24 cellular contexts compared by ENCODE assay signal in genomic region chr9:37975639-37976038, GRCh38.
DNase-seq lines count a peak whose midpoint lies in the region; ATAC-seq and TF ChIP-seq lines count a peak whose summit lies in the region.
"Had no signal": no experiment of that assay in that cellular context is flagged by ENCODE, and none has a peak within 500 bp of the region (broad histone marks: within the 10 kb centered on the region; RNA-seq: fewer than 3 reads in every experiment).

No MANE protein-coding gene starts in this region.

- peaks cover 31% of the 10 kb centered on the region for H3K4me1 Mint-ChIP-seq in brain
- H3K4me1 Mint-ChIP-seq in mesothelial cell of epicardium: peaks cover 25% of the 10 kb centered on the region

- H3K4me3 Mint-ChIP-seq in brain: no peak overlapping the region
- H3K4me3 Mint-ChIP-seq in mesothelial cell of epicardium: no peak overlapping the region
- H3K4me3 Mint-ChIP-seq: CD8-positive, alpha-beta T cell had no signal

- H3K9ac ChIP-seq in IMR-90 (ENCODE audit: low read depth, low read length): no peak overlapping the region

- TF ChIP-seq CTCF in IMR-90 (conservative IDR thresholded peaks at IDR 0.05; ENCODE audit: low read depth, low read length) (no peak), brain (conservative IDR thresholded peaks at IDR 0.05) (no peak), mesothelial cell of epicardium (IDR thresholded peaks at IDR 0.05; ENCODE audit: unreplicated experiment) (no peak)

- H3K36me3 ChIP-seq in IMR-90 (ENCODE audit: control insufficient read depth, insufficient read depth, low read length) (peaks cover 25% of the 10 kb centered on the region), aorta (ENCODE audit: control insufficient read depth in 1 of 2, insufficient read depth in 2 of 2, low read length in 1 of 2) (no peaks in the 10 kb centered on the region)

- ATAC-seq in IMR-90 (ENCODE audit: low read depth): no peak
- ATAC-seq in aorta (ENCODE audit: low FRiP score): no peak
- ATAC-seq in SK-N-SH treated with all-trans-retinoic acid at 6 μM for 48 hours: no peak
- no peak for ATAC-seq in HG02852 (IDR thresholded peaks at IDR 0.05; ENCODE audit: unreplicated experiment)
- ATAC-seq: CD8-positive, alpha-beta T cell had no signal

- H3K27ac Mint-ChIP-seq in brain (peak overlapping the region in 3 of 5 experiments; percentile 57 to 76 (median 70)), mesothelial cell of epicardium (peak overlapping the region; percentile 28)
- H3K27ac Mint-ChIP-seq: CD8-positive, alpha-beta T cell had no signal

- H3K4me2 ChIP-seq in IMR-90 (ENCODE audit: low read depth, low read length): no peak overlapping the region

- H2AK9ac ChIP-seq in IMR-90 (replicated peaks; ENCODE audit: low read depth, low read length, poor library complexity): no peak overlapping the region

- H3K4me1 ChIP-seq in IMR-90 (ENCODE audit: control insufficient read depth, insufficient read depth, low read length) (peaks cover 23% of the 10 kb centered on the region), aorta (ENCODE audit: control insufficient read depth in 1 of 2, insufficient read depth in 2 of 2, low read length in 2 of 2) (peaks cover 0 to 6% of the 10 kb centered on the region in 2 donors)

- DNase-seq in IMR-90: no peak
- DNase-seq in mesothelial cell of epicardium (ENCODE audit: low spot score in 2 of 2, unreplicated experiment in 2 of 2): no peak
- DNase-seq in aorta: peak; percentile 17 to 20
- DNase-seq in NOMO-1 treated with dmso at 0.1 percent for 144 hours (lab: John Stamatoyannopoulos, UW; ENCODE audit: unreplicated experiment): no peak
- DNase-seq: ACHN; AML-193; C1 segment of cervical spinal cord; Calu3; CD8-positive, alpha-beta T cell; DMS153; GOT3; HCEC 1CT; KG1; NCI-H1092 treated with DMSO at 0.1 percent for 48 hours; NCI-H2029 treated with DMSO at 0.1 percent for 48 hours; NCI-H2171; NCI-H345; NCI-H524 treated with DMSO at 0.1 percent for 48 hours; NCI-H82; Right ventricle myocardium superior had no signal

- no peak overlapping the region for H2AFZ ChIP-seq in IMR-90 (replicated peaks; ENCODE audit: low read length, poor library complexity)

- in situ Hi-C loops in IMR-90 (cut with MboI; ENCODE audit: low sequenced_read_pairs): no loop called here

- H3K4ac ChIP-seq in IMR-90 (ENCODE audit: low read depth, low read length): no peak overlapping the region

- H3K9me3 ChIP-seq in IMR-90 (ENCODE audit: control insufficient read depth, insufficient read depth, low read length) (no peaks in the 10 kb centered on the region), aorta (ENCODE audit: control insufficient read depth, low read length) (no peaks in the 10 kb centered on the region)

- no peak overlapping the region for H2BK5ac ChIP-seq in IMR-90 (ENCODE audit: low read depth, low read length, poor library complexity, severe bottlenecking)

- H4K20me1 ChIP-seq in IMR-90 (ENCODE audit: insufficient read depth, low read length): peaks cover 31% of the 10 kb centered on the region; the same call in 1 of the 2 replicates

- 0 out of 3 replicates have a peak overlapping the region, but pooled peaks have one; percentile 5 for H2BK15ac ChIP-seq in IMR-90 (ENCODE audit: low read depth, low read length)

- H3K27ac ChIP-seq in IMR-90 (ENCODE audit: insufficient read depth, low read length) (peak overlapping the region; percentile 25; the same call in 1 of the 2 replicates), aorta (ENCODE audit: low read depth in 1 of 2, low read length in 2 of 2) (no peak overlapping the region)
- H3K27ac ChIP-seq: SK-N-MC had no signal

- no peak overlapping the region for H2BK120ac ChIP-seq in IMR-90 (ENCODE audit: low read depth, low read length)

- H3K79me1 ChIP-seq in IMR-90 (ENCODE audit: low read depth in 1 of 2, low read length in 2 of 2): peaks cover 48 to 84% of the 10 kb centered on the region in 2 experiments; a peak in 3 of 4 replicates

- no peak overlapping the region for H2BK20ac ChIP-seq in IMR-90 (ENCODE audit: low read depth, low read length)

- peaks cover 34% of the 10 kb centered on the region for H3K9me1 ChIP-seq in IMR-90 (ENCODE audit: insufficient read depth, low read length)

- H3K27me3 ChIP-seq in IMR-90 (ENCODE audit: control insufficient read depth, insufficient read depth, low read length): no peaks in the 10 kb centered on the region
- H3K27me3 ChIP-seq in aorta (ENCODE audit: control insufficient read depth in 1 of 2, insufficient read depth in 2 of 2, low read length in 1 of 2): no peaks in the 10 kb centered on the region

- TF ChIP-seq RAD21 in IMR-90 (IDR thresholded peaks at IDR 0.05; ENCODE audit: low read length): no peak

- peak overlapping the region; percentile 1; the same call in 1 of the 2 replicates for H3K18ac ChIP-seq in IMR-90 (ENCODE audit: low read depth, low read length)

- BruUV-seq in IMR-90 (replicated peaks; lab: Mats Ljungman, UMichigan): no TSS peak

- H3K56ac ChIP-seq in IMR-90 (ENCODE audit: extremely low read depth, insufficient read depth, low read length): no peak overlapping the region

- H3K27me3 Mint-ChIP-seq in brain: no peaks in the 10 kb centered on the region
- no peaks in the 10 kb centered on the region for H3K27me3 Mint-ChIP-seq in mesothelial cell of epicardium (ENCODE audit: low read depth)

- peaks cover 14% of the 10 kb centered on the region for H3K36me3 Mint-ChIP-seq in brain
- H3K36me3 Mint-ChIP-seq in mesothelial cell of epicardium: peaks cover 12% of the 10 kb centered on the region
- H3K36me3 Mint-ChIP-seq: CD8-positive, alpha-beta T cell had no signal

- no peak overlapping the region for H4K91ac ChIP-seq in IMR-90 (ENCODE audit: insufficient read depth, low read depth, low read length)

- H3K23ac ChIP-seq in IMR-90 (ENCODE audit: low read depth, low read length): peak overlapping the region; percentile 34; the same call in 1 of the 2 replicates

- H3K4me3 ChIP-seq in IMR-90 (ENCODE audit: insufficient read depth, low read depth, low read length): no peak overlapping the region
- no peak overlapping the region for H3K4me3 ChIP-seq in aorta (ENCODE audit: low read length in 2 of 2)
- H3K4me3 ChIP-seq: SK-N-MC had no signal

- no peak overlapping the region for H3K14ac ChIP-seq in IMR-90 (replicated peaks; ENCODE audit: low read depth, low read length)

- WGBS in IMR-90 (ENCODE audit: extremely low coverage in 2 of 2, insufficient read length in 1 of 2), 2 experiments: no CpG with 5 or more reads among the region's 4 CpGs
- 96 to 99% methylated on average over 4 of the region's 4 CpGs for WGBS in aorta, 2 donors

- peak overlapping the region; percentile 12; the same call in 1 of the 2 replicates for H4K5ac ChIP-seq in IMR-90 (ENCODE audit: low read depth, low read length)

- H2AK5ac ChIP-seq in IMR-90 (ENCODE audit: low read depth, low read length): peak overlapping the region; percentile 76; the same call in 1 of the 2 replicates

- POLR2A ChIA-PET in IMR-90 (lab: Charles Lee; ENCODE audit: unreplicated experiment): no interaction called here

- dilution Hi-C loops in IMR-90 (cut with HindIII; ENCODE audit: low sequenced_read_pairs, unreplicated experiment): no loop called here

- CTCF ChIA-PET in IMR-90 (lab: Yijun Ruan, JAX): no interaction called here

- intact Hi-C loops in IMR-90 (cut with micrococcal nuclease) (loop anchor here (2.0 to 5.0 kb wide), 3 partner anchors 33 to 167 kb away; no protein-coding TSS in a partner anchor), aorta (cut with DNase I) (no loop called here)

- TF ChIP-seq POLR2A in IMR-90 (IDR thresholded peaks at IDR 0.05; ENCODE audit: low read depth, low read length): no peak

- peaks cover 0 to 2% (median 0%) of the 10 kb centered on the region in 5 experiments for H3K9me3 Mint-ChIP-seq in brain
- no peaks in the 10 kb centered on the region for H3K9me3 Mint-ChIP-seq in mesothelial cell of epicardium
- H3K9me3 Mint-ChIP-seq: CD8-positive, alpha-beta T cell had no signal

- peak overlapping the region in 1 of 2 experiments; percentile 22; a peak in 1 of 4 replicates for H4K8ac ChIP-seq in IMR-90 (ENCODE audit: low read depth in 2 of 2, low read length in 2 of 2)

TF ChIP-seq in IMR-90, 13 proteins besides CTCF, POLR2A, EP300 and RAD21 (continues in another document):
- TF ChIP-seq MAZ (IDR thresholded peaks at IDR 0.05; ENCODE audit: borderline replicate concordance, low read depth, low read length): no peak
- no peak for TF ChIP-seq BHLHE40 (IDR thresholded peaks at IDR 0.05; ENCODE audit: low read depth, low read length)
- no peak for TF ChIP-seq USF2 (IDR thresholded peaks at IDR 0.05; ENCODE audit: low read depth, low read length)
- no peak for TF ChIP-seq FOS (IDR thresholded peaks at IDR 0.05; ENCODE audit: low read depth, low read length)
- TF ChIP-seq NFE2L2 (IDR thresholded peaks at IDR 0.05; ENCODE audit: low read depth, low read length): no peak
- no peak for TF ChIP-seq RCOR1 (IDR thresholded peaks at IDR 0.05; ENCODE audit: insufficient replicate concordance, low read length)
- no peak for TF ChIP-seq CEBPB (IDR thresholded peaks at IDR 0.05; ENCODE audit: low read depth, low read length)
- TF ChIP-seq SMC3 (IDR thresholded peaks at IDR 0.05; ENCODE audit: low read depth, low read length): no peak

TF ChIP-seq in SK-N-SH treated with all-trans-retinoic acid at 6 μM for 48 hours, 23 proteins besides CTCF, POLR2A, EP300 and RAD21 (continues in another document):
- TF ChIP-seq ARNTL (CRISPR knock-in tag; IDR thresholded peaks at IDR 0.05; ENCODE audit: borderline replicate concordance, low read depth) (no peak), RARB (CRISPR knock-in tag; IDR thresholded peaks at IDR 0.05) (no peak), CSDC2 (CRISPR knock-in tag; IDR thresholded peaks at IDR 0.05) (no peak), ZNF8 (CRISPR knock-in tag; IDR thresholded peaks at IDR 0.05) (no peak), CREB5 (CRISPR knock-in tag; IDR thresholded peaks at IDR 0.05; ENCODE audit: low read depth) (no peak)

Comparison
In these comparisons a context has a peak if more than half of its experiments do, and no peak if none do; other contexts are left out.
1. DNase-seq: peak in aorta (2 of 2); none in IMR-90 (single experiment), mesothelial cell of epicardium (0 of 2) and NOMO-1 treated with dmso at 0.1 percent for 144 hours (single experiment).